In genomic region chr3:171225698-171226097, GRCh38 we compare ENCODE assay signal across 1 cellular context.
TF ChIP-seq lines count a peak whose summit lies in the region.

No MANE protein-coding gene starts in this region.

TF ChIP-seq in IMR-90, 13 proteins besides CTCF, POLR2A, EP300 and RAD21 (continued from another document):
- TF ChIP-seq, protein P1, sequence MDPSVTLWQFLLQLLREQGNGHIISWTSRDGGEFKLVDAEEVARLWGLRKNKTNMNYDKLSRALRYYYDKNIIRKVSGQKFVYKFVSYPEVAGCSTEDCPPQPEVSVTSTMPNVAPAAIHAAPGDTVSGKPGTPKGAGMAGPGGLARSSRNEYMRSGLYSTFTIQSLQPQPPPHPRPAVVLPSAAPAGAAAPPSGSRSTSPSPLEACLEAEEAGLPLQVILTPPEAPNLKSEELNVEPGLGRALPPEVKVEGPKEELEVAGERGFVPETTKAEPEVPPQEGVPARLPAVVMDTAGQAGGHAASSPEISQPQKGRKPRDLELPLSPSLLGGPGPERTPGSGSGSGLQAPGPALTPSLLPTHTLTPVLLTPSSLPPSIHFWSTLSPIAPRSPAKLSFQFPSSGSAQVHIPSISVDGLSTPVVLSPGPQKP (IDR thresholded peaks at IDR 0.05; ENCODE audit: borderline replicate concordance, low read depth, low read length): no peak
- TF ChIP-seq MAFK (IDR thresholded peaks at IDR 0.05; ENCODE audit: low read depth, low read length) (no peak), RCOR1 (IDR thresholded peaks at IDR 0.05; ENCODE audit: insufficient replicate concordance, low read length) (no peak), NFE2L2 (IDR thresholded peaks at IDR 0.05; ENCODE audit: low read depth, low read length) (no peak), SMC3 (IDR thresholded peaks at IDR 0.05; ENCODE audit: low read depth, low read length) (no peak), BHLHE40 (IDR thresholded peaks at IDR 0.05; ENCODE audit: low read depth, low read length) (no peak)
TF ChIP-seq in IMR-90: peak in this region for 0.
